Comparison of ENCODE assay signal across 28 cellular contexts in genomic region chr11:118526688-118527087, GRCh38. TPM values are rescaled to one million over a fixed set of nuclear protein-coding genes. Genes with fewer than 3 reads are reported as not detected.
"Had no signal": no experiment of that assay in that cellular context is flagged by ENCODE, and none has a peak within 500 bp of the region (broad histone marks: within the 10 kb centered on the region; RNA-seq: fewer than 3 reads in every experiment).

No MANE protein-coding gene starts in this region.

- H3K4me3 Mint-ChIP-seq: activated CD4-positive, alpha-beta memory T cell treated with anti-CD3 and anti-CD28 coated beads for 36 hours; activated CD4-positive, alpha-beta T cell treated with anti-CD3 and anti-CD28 coated beads, Interleukin-2, amount 10 ng/mL, durations not matched to agents 24 days and 14 days; activated naive CD4-positive, alpha-beta T cell treated with anti-CD3 and anti-CD28 coated beads, Interleukin-2, amount 50 U/mL, for 24 hours; activated naive CD8-positive, alpha-beta T cell treated with anti-CD3 and anti-CD28 coated beads, Interleukin-2, amount 50 U/mL, for 24 hours; dendritic cell treated with granulocyte-macrophage colony-stimulating factor and Interleukin-4, amounts not matched to agents 40 ng/mL and 50 ng/mL, for 4 days; endodermal cell had no signal

- H3K9me3 Mint-ChIP-seq: activated CD4-positive, alpha-beta memory T cell treated with anti-CD3 and anti-CD28 coated beads for 36 hours; activated CD4-positive, alpha-beta T cell treated with anti-CD3 and anti-CD28 coated beads, Interleukin-2, amount 10 ng/mL, durations not matched to agents 24 days and 14 days; activated naive CD4-positive, alpha-beta T cell treated with anti-CD3 and anti-CD28 coated beads, Interleukin-2, amount 50 U/mL, for 24 hours; activated naive CD8-positive, alpha-beta T cell treated with anti-CD3 and anti-CD28 coated beads, Interleukin-2, amount 50 U/mL, for 24 hours; activated T-helper 2 cell treated with anti-CD3 and anti-CD28 coated beads, Interferon-gamma antibody, Interleukin-2, Interleukin-4, amounts not matched to agents 10 μg/mL and 5 μg/mL and 100 μg/mL, durations not matched to agents 14 hours and 24 hours and 36 hours; dendritic cell treated with granulocyte-macrophage colony-stimulating factor and Interleukin-4, amounts not matched to agents 40 ng/mL and 50 ng/mL, for 4 days; endodermal cell; neural crest cell had no signal

- ATAC-seq: activated naive CD8-positive, alpha-beta T cell treated with anti-CD3 and anti-CD28 coated beads, Interleukin-2, amount 50 U/mL, for 24 hours; esophagus mucosa; foreskin keratinocyte; heart right ventricle; left lung; naive thymus-derived CD4-positive, alpha-beta T cell; pancreas; right cardiac atrium; stimulated activated naive CD8-positive, alpha-beta T cell treated with anti-CD3 and anti-CD28 coated beads, Interleukin-15, Interleukin-2, amounts not matched to agents 100 U/mL and 50 U/mL, for 24 hours had no signal

- H3K27me3 Mint-ChIP-seq: activated CD4-positive, alpha-beta memory T cell treated with anti-CD3 and anti-CD28 coated beads for 36 hours; activated CD4-positive, alpha-beta T cell treated with anti-CD3 and anti-CD28 coated beads, Interleukin-2, amount 10 ng/mL, durations not matched to agents 24 days and 14 days; activated naive CD4-positive, alpha-beta T cell treated with anti-CD3 and anti-CD28 coated beads, Interleukin-2, amount 50 U/mL, for 24 hours; activated naive CD8-positive, alpha-beta T cell treated with anti-CD3 and anti-CD28 coated beads, Interleukin-2, amount 50 U/mL, for 24 hours had no signal

- DNase-seq: activated CD4-positive, alpha-beta memory T cell treated with anti-CD3 and anti-CD28 coated beads for 36 hours; activated CD4-positive, alpha-beta T cell treated with anti-CD3 and anti-CD28 coated beads, Interleukin-2, amount 10 ng/mL, durations not matched to agents 24 days and 14 days; activated CD4-positive, CD25-positive, alpha-beta regulatory T cell treated with anti-CD3 and anti-CD28 coated beads, Interleukin-2, amount 50 U/mL, for 72 hours; activated CD8-positive, alpha-beta memory T cell treated with anti-CD3 and anti-CD28 coated beads, Interleukin-2, amount 50 U/mL, for 4 hours; activated naive CD8-positive, alpha-beta T cell treated with anti-CD3 and anti-CD28 coated beads, Interleukin-2, amount 50 U/mL, for 24 hours; activated T-cell treated with anti-CD3 and anti-CD28 coated beads, Interleukin-2, amount 50 U/mL, for 1 hour; amygdala; central memory CD4-positive, alpha-beta T cell; endodermal cell; foreskin keratinocyte; heart right ventricle; kidney glomerular epithelial cell; left lung; naive thymus-derived CD4-positive, alpha-beta T cell; nucleus accumbens; pancreas; right cardiac atrium; stimulated activated CD4-positive, alpha-beta T cell treated with anti-CD3 and anti-CD28 coated beads, Interleukin-2, amount 100 ng/mL, for 48 hours; stimulated activated naive CD8-positive, alpha-beta T cell treated with anti-CD3 and anti-CD28 coated beads, Interleukin-15, Interleukin-2, amounts not matched to agents 100 U/mL and 50 U/mL, for 24 hours; T-helper 9 cell; trophoblast cell had no signal

- H3K4me3 ChIP-seq: heart right ventricle, left lung, lung, pancreas, thoracic aorta had no signal

- H3K9me3 ChIP-seq: heart right ventricle, left lung, pancreas, thoracic aorta had no signal

- H3K27ac ChIP-seq: foreskin keratinocyte, heart right ventricle, left lung, pancreas, thoracic aorta had no signal

- H3K27ac Mint-ChIP-seq: activated CD4-positive, alpha-beta memory T cell treated with anti-CD3 and anti-CD28 coated beads for 36 hours; activated CD4-positive, alpha-beta T cell treated with anti-CD3 and anti-CD28 coated beads, Interleukin-2, amount 10 ng/mL, durations not matched to agents 24 days and 14 days; activated naive CD8-positive, alpha-beta T cell treated with anti-CD3 and anti-CD28 coated beads, Interleukin-2, amount 50 U/mL, for 24 hours; activated T-helper 2 cell treated with anti-CD3 and anti-CD28 coated beads, Interferon-gamma antibody, Interleukin-2, Interleukin-4, amounts not matched to agents 10 μg/mL and 5 μg/mL and 100 μg/mL, durations not matched to agents 14 hours and 24 hours and 36 hours; dendritic cell treated with granulocyte-macrophage colony-stimulating factor and Interleukin-4, amounts not matched to agents 40 ng/mL and 50 ng/mL, for 4 days had no signal

- H3K27me3 ChIP-seq: foreskin keratinocyte, pancreas had no signal

RNA-seq across cellular contexts. Expression of gene TTC36, which starts 0.6 kb away (rescaled TPM):
- total RNA-seq: activated CD4-positive, alpha-beta memory T cell treated with anti-CD3 and anti-CD28 coated beads for 36 hours; esophagus mucosa; foreskin keratinocyte had no signal
- polyA plus RNA-seq: foreskin keratinocyte had no signal
